28 cellular contexts compared by ENCODE assay signal in the genomic region with DNA sequence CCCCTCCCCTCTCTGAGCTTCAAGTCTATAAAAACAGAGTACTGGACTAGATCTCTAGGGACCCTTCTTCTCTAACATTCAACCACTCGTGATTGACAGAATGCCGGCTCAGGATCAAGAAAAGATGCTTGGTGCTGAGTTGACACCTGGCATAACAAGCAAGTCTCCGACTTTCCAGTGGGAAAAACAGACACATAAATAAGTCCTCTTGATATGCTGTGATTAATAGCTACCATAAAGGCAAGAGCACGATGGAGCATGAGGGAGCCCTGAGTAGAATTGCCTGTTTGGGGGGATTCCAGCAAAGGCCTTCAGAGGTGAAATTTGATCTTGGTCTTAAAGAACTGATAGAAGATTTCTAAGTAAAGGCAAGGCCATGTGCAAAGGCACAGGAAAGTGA.
"Had no signal": no experiment of that assay in that cellular context is flagged by ENCODE, and none has a peak within 500 bp of the region (broad histone marks: within the 10 kb centered on the region; RNA-seq: fewer than 3 reads in every experiment).

No MANE protein-coding gene starts in this region.

- DNase-seq: activated B cell treated with CpG ODN at 0.5 μM for 24 hours; activated CD4-positive, alpha-beta memory T cell treated with anti-CD3 and anti-CD28 coated beads for 36 hours; activated CD4-positive, alpha-beta T cell treated with anti-CD3 and anti-CD28 coated beads for 4 hours; activated CD4-positive, alpha-beta T cell treated with anti-CD3 and anti-CD28 coated beads, Interleukin-2, amount 10 ng/mL, durations not matched to agents 24 days and 14 days; activated CD4-positive, alpha-beta T cell treated with anti-CD3 and anti-CD28 coated beads, Interleukin-2, amount 50 U/mL, for 1 hour; activated CD4-positive, alpha-beta T cell treated with anti-CD3 and anti-CD28 coated beads, Interleukin-2, amount 50 U/mL, for 4 hours; activated CD4-positive, CD25-positive, alpha-beta regulatory T cell treated with anti-CD3 and anti-CD28 coated beads, Interleukin-2, amount 50 U/mL, for 72 hours; activated CD8-positive, alpha-beta memory T cell treated with anti-CD3 and anti-CD28 coated beads, Interleukin-2, amount 50 U/mL, for 4 hours; activated CD8-positive, alpha-beta T cell treated with anti-CD3 and anti-CD28 coated beads for 36 hours; activated effector memory CD4-positive, alpha-beta T cell treated with anti-CD3 and anti-CD28 coated beads, Interleukin-2, amount 50 U/mL, for 16 hours; activated gamma-delta T cell treated with Interleukin-2 at 50 U/mL for 16 hours; activated naive CD4-positive, alpha-beta T cell treated with anti-CD3 and anti-CD28 coated beads, Interleukin-2, amount 10 ng/mL, durations not matched to agents 7 days and 5 days; activated naive CD4-positive, alpha-beta T cell treated with Interleukin-2 at 50 U/mL for 16 hours; activated naive CD8-positive, alpha-beta T cell treated with anti-CD3 and anti-CD28 coated beads, Interleukin-2, amount 10 ng/mL, durations not matched to agents 7 days and 5 days; activated naive CD8-positive, alpha-beta T cell treated with anti-CD3 and anti-CD28 coated beads, Interleukin-2, amount 50 U/mL, for 24 hours; activated T-cell treated with anti-CD3 and anti-CD28 coated beads for 4 hours; activated T-cell treated with anti-CD3 and anti-CD28 coated beads, Interleukin-2, amount 50 U/mL, for 1 hour; activated T-cell treated with anti-CD3 and anti-CD28 coated beads, Interleukin-2, amount 50 U/mL, for 4 hours; activated T-cell treated with anti-CD3 and anti-CD28 coated beads, Interleukin-2, amount 50 U/mL, for 72 hours; amygdala; anterior cingulate cortex; caudate nucleus; cerebellar nuclear complex; T-helper 2 cell; T-helper 9 cell had no signal

- H3K4me3 ChIP-seq: ascending aorta, cardiac muscle cell had no signal

- H3K36me3 ChIP-seq: ascending aorta, cardiac muscle cell had no signal

- ATAC-seq: activated CD8-positive, alpha-beta T cell treated with anti-CD3 and anti-CD28 coated beads for 36 hours; activated naive CD8-positive, alpha-beta T cell treated with anti-CD3 and anti-CD28 coated beads, Interleukin-2, amount 50 U/mL, for 24 hours; activated T-cell treated with anti-CD3 and anti-CD28 coated beads, Interleukin-2, amount 50 U/mL, for 4 hours; activated T-cell treated with anti-CD3 and anti-CD28 coated beads, Interleukin-2, amount 50 U/mL, for 72 hours; activated T-helper 17 cell treated with anti-CD3 and anti-CD28 coated beads, Interleukin-2, amount 50 U/mL, for 72 hours had no signal

- H3K27me3 ChIP-seq: ascending aorta had no signal

- H3K4me1 ChIP-seq: ascending aorta had no signal

- H3K9me3 ChIP-seq: ascending aorta had no signal
